18 cellular contexts compared by ENCODE assay signal in the genomic region with DNA sequence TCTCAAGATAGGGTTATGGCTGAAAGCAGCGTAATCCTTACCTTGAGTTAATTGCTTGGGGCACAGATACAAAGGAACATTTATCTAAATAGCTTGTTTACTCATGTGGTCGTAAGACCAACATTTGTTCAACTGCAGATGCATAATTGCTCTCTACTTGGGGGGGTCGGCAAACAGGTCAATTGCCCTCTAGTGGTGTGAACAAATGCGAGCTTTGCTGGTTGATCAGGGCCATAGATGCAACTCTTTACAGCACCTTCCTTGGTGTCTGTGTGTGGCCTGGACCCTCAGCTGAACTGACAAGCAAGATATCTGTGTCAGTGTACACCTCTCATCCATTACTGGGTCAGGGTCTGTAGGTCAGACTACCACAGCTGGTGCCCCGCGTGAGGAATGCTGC. TPM values are rescaled to one million over a fixed set of nuclear protein-coding genes. Genes with fewer than 3 reads are reported as not detected.
DNase-seq lines count a peak whose midpoint lies in the region; ATAC-seq and TF ChIP-seq lines count a peak whose summit lies in the region.
"Had no signal": no experiment of that assay in that cellular context is flagged by ENCODE, and none has a peak within 500 bp of the region (broad histone marks: within the 10 kb centered on the region; RNA-seq: fewer than 3 reads in every experiment).

No MANE protein-coding gene starts in this region.

- H3K36me3 ChIP-seq in cardiac muscle cell (no peaks in the 10 kb centered on the region), OCI-LY1 (ENCODE audit: insufficient read depth, low read length) (no peaks in the 10 kb centered on the region), transverse colon (no peaks in the 10 kb centered on the region)
- H3K36me3 ChIP-seq: pancreas had no signal

- no peak overlapping the region for H3K4me3 Mint-ChIP-seq in stimulated activated naive B cell treated with anti-CD40 and anti-IgM and Interleukin-4, amounts not matched to agents 10 μg/mL and 1 μg/mL and 100 μg/mL, for 72 hours
- H3K4me3 Mint-ChIP-seq in effector memory CD8-positive, alpha-beta T cell = no peak overlapping the region
- H3K4me3 Mint-ChIP-seq: activated CD8-positive, alpha-beta T cell treated with anti-CD3 and anti-CD28 coated beads for 36 hours had no signal

- H3K4me2 ChIP-seq in OCI-LY1 (ENCODE audit: low read length) = no peak overlapping the region
- H3K4me2 ChIP-seq: A549 had no signal

- H3K27me3 Mint-ChIP-seq in stimulated activated naive B cell treated with anti-CD40 and anti-IgM and Interleukin-4, amounts not matched to agents 10 μg/mL and 1 μg/mL and 100 μg/mL, for 72 hours = no peaks in the 10 kb centered on the region
- peaks cover 48 to 86% of the 10 kb centered on the region in 2 donors for H3K27me3 Mint-ChIP-seq in effector memory CD8-positive, alpha-beta T cell

- H3K4me1 ChIP-seq in cardiac muscle cell (ENCODE audit: low read depth) (no peaks in the 10 kb centered on the region), OCI-LY1 (ENCODE audit: insufficient read depth, low read length, severe bottlenecking) (no peaks in the 10 kb centered on the region), transverse colon (no peaks in the 10 kb centered on the region)
- H3K4me1 ChIP-seq: A549, pancreas had no signal

- peak overlapping the region; percentile 60 for H3K27ac Mint-ChIP-seq in stimulated activated naive B cell treated with anti-CD40 and anti-IgM and Interleukin-4, amounts not matched to agents 10 μg/mL and 1 μg/mL and 100 μg/mL, for 72 hours
- no peak overlapping the region for H3K27ac Mint-ChIP-seq in effector memory CD8-positive, alpha-beta T cell
- H3K27ac Mint-ChIP-seq: activated CD8-positive, alpha-beta T cell treated with anti-CD3 and anti-CD28 coated beads for 36 hours had no signal

- no peaks in the 10 kb centered on the region for H3F3A ChIP-seq in OCI-LY1 (ENCODE audit: insufficient read depth, low read length)

- no peak for TF ChIP-seq POLR2A in transverse colon (IDR thresholded peaks at IDR 0.05)

- WGBS in transverse colon (ENCODE audit: low coverage in 1 of 2), 2 donors = 47 to 48% methylated on average over 3 to 6 of the region's 6 CpGs

- peaks cover 22 to 24% of the 10 kb centered on the region in 2 donors for H3K4me1 Mint-ChIP-seq in stimulated activated naive B cell treated with anti-CD40 and anti-IgM and Interleukin-4, amounts not matched to agents 10 μg/mL and 1 μg/mL and 100 μg/mL, for 72 hours
- H3K4me1 Mint-ChIP-seq in effector memory CD8-positive, alpha-beta T cell (ENCODE audit: low read depth in 2 of 2) = no peaks in the 10 kb centered on the region

- no peaks in the 10 kb centered on the region for H3K9me2 ChIP-seq in OCI-LY1 (ENCODE audit: low read depth, low read length)

- TF ChIP-seq CTCF in cardiac muscle cell (IDR thresholded peaks at IDR 0.05; ENCODE audit: low read depth, low read length) (peak; percentile 24), OCI-LY1 (IDR thresholded peaks at IDR 0.05; ENCODE audit: low read length) (peak; percentile 49), epithelial cell of proximal tubule (conservative IDR thresholded peaks at IDR 0.05; ENCODE audit: low read depth, low read length) (peak; percentile 42), transverse colon (IDR thresholded peaks at IDR 0.05) (no peak)

- H2AFZ ChIP-seq in OCI-LY1 (ENCODE audit: low read length) = no peak overlapping the region

- no peaks in the 10 kb centered on the region for H3K79me2 ChIP-seq in OCI-LY1 (ENCODE audit: insufficient read depth, low read length)

- H3K4me3 ChIP-seq in cardiac muscle cell (no peak overlapping the region), OCI-LY1 (ENCODE audit: low read depth, low read length, poor library complexity, severe bottlenecking) (no peak overlapping the region), epithelial cell of proximal tubule (ENCODE audit: low read depth, low read length) (no peak overlapping the region), transverse colon (no peak overlapping the region)
- H3K4me3 ChIP-seq: A549, pancreas had no signal

- H3K9me3 Mint-ChIP-seq in stimulated activated naive B cell treated with anti-CD40 and anti-IgM and Interleukin-4, amounts not matched to agents 10 μg/mL and 1 μg/mL and 100 μg/mL, for 72 hours = peaks cover 0 to 5% of the 10 kb centered on the region in 2 donors
- no peaks in the 10 kb centered on the region for H3K9me3 Mint-ChIP-seq in effector memory CD8-positive, alpha-beta T cell
- H3K9me3 Mint-ChIP-seq: activated CD8-positive, alpha-beta T cell treated with anti-CD3 and anti-CD28 coated beads for 36 hours had no signal

- no peaks in the 10 kb centered on the region for H4K20me1 ChIP-seq in OCI-LY1 (ENCODE audit: insufficient read depth, low read length)

- H3K9ac ChIP-seq in OCI-LY1 (ENCODE audit: low read length) = no peak overlapping the region

- ATAC-seq in left cardiac atrium (no peak), HG03039 (IDR thresholded peaks at IDR 0.05; ENCODE audit: unreplicated experiment) (no peak)
- no peak for ATAC-seq in stimulated activated naive B cell treated with anti-CD40 and anti-IgM and Interleukin-4, amounts not matched to agents 10 μg/mL and 1 μg/mL and 100 μg/mL, for 72 hours (replicated peaks)
- no peak for ATAC-seq in effector memory CD8-positive, alpha-beta T cell (replicated peaks)
- ATAC-seq: A549; activated CD8-positive, alpha-beta T cell treated with anti-CD3 and anti-CD28 coated beads for 36 hours had no signal

- H3K27me3 ChIP-seq in cardiac muscle cell = no peaks in the 10 kb centered on the region
- H3K27me3 ChIP-seq in OCI-LY1 (ENCODE audit: insufficient read depth, low read length) = no peaks in the 10 kb centered on the region
- peaks cover 25% of the 10 kb centered on the region for H3K27me3 ChIP-seq in transverse colon
- H3K27me3 ChIP-seq: pancreas had no signal

- H3K27ac ChIP-seq in cardiac muscle cell (no peak overlapping the region), OCI-LY1 (ENCODE audit: low read depth, low read length, poor library complexity, severe bottlenecking) (no peak overlapping the region), transverse colon (no peak overlapping the region)
- H3K27ac ChIP-seq: A549, epithelial cell of prostate, pancreas had no signal

- no peak for DNase-seq in cardiac muscle cell (ENCODE audit: low read depth in 1 of 2, low spot score in 1 of 2)
- no peak for DNase-seq in left cardiac atrium
- DNase-seq in epithelial cell of proximal tubule (ENCODE audit: low read depth) = no peak
- no peak for DNase-seq in stimulated activated naive B cell treated with anti-CD40 and anti-IgM and Interleukin-4, amounts not matched to agents 10 μg/mL and 1 μg/mL and 100 μg/mL, for 72 hours
- no peak for DNase-seq in transverse colon
- no peak for DNase-seq in effector memory CD8-positive, alpha-beta T cell
- DNase-seq: activated CD8-positive, alpha-beta T cell treated with anti-CD3 and anti-CD28 coated beads for 36 hours; activated gamma-delta T cell treated with Interleukin-2 at 50 U/mL for 16 hours; Caco-2; NCI-H1092 treated with DMSO at 0.1 percent for 48 hours; pancreas; trophoblast cell had no signal

- H3K36me3 Mint-ChIP-seq in stimulated activated naive B cell treated with anti-CD40 and anti-IgM and Interleukin-4, amounts not matched to agents 10 μg/mL and 1 μg/mL and 100 μg/mL, for 72 hours = no peaks in the 10 kb centered on the region
- no peaks in the 10 kb centered on the region for H3K36me3 Mint-ChIP-seq in effector memory CD8-positive, alpha-beta T cell (ENCODE audit: insufficient read depth)

- intact Hi-C loops in left cardiac atrium (cut with DNase I) = no loop called here
- intact Hi-C loops in transverse colon (cut with DNase I; ENCODE audit: low total_unique reads) = no loop called here

- in situ Hi-C loops in transverse colon (cut with MboI; ENCODE audit: low pct_ligation_motif_present in 1 of 4, low pct_unique_long_range_greater_than_20kb in 1 of 4, low sequenced_read_pairs in 3 of 4) = no loop called here

- H3K9me3 ChIP-seq in cardiac muscle cell (ENCODE audit: low read depth) = no peaks in the 10 kb centered on the region
- H3K9me3 ChIP-seq in OCI-LY1 (ENCODE audit: low read length) = no peaks in the 10 kb centered on the region
- H3K9me3 ChIP-seq in transverse colon = no peaks in the 10 kb centered on the region
- H3K9me3 ChIP-seq: A549, pancreas had no signal

- no peak for TF ChIP-seq EP300 in transverse colon (IDR thresholded peaks at IDR 0.05; ENCODE audit: low read depth)

RNA-seq across cellular contexts. Expression of gene HLA-DPA1, which starts 24.1 kb away (rescaled TPM):
- total RNA-seq in cardiac muscle cell = 0.21 and 1.1 TPM in 2 replicates
- 1.2 and 1.9 TPM in 2 replicates for polyA plus RNA-seq in cardiac muscle cell
- 10 to 100 TPM; 50.5 to 54.1 TPM for total RNA-seq in left cardiac atrium
- total RNA-seq in epithelial cell of proximal tubule = 6.8 and 7.1 TPM in 2 replicates
- total RNA-seq in transverse colon = 10 to 100 TPM in 3 of 4 donors, 1 to 10 TPM in 1; 2.2 to 77.8 (median 28.7) TPM
- total RNA-seq: Caco-2, NCI-H460 had no signal

RNA-seq across cellular contexts. Expression of gene HLA-DPB1, which starts 26.5 kb away (rescaled TPM):
- 14.3 and 26.1 TPM in 2 replicates for total RNA-seq in cardiac muscle cell
- 8.6 and 11.1 TPM in 2 replicates for polyA plus RNA-seq in cardiac muscle cell
- 10 to 100 TPM; 47.8 to 53.8 TPM for total RNA-seq in left cardiac atrium
- 49.4 and 52.3 TPM in 2 replicates for total RNA-seq in epithelial cell of proximal tubule
- total RNA-seq in transverse colon = 10 to 100 TPM in 3 of 4 donors, 1 to 10 TPM in 1; 10.0 to 68.0 (median 40.4) TPM
- total RNA-seq: Caco-2, NCI-H460 had no signal
- polyA plus RNA-seq: A549 had no signal

RNA-seq across cellular contexts. Expression of gene HLA-DOA, which starts 39.9 kb away (rescaled TPM):
- total RNA-seq in cardiac muscle cell = 0.25 and 0.74 TPM in 2 replicates
- 0.57 TPM in 1 of 2 replicates, not detected in the other for polyA plus RNA-seq in cardiac muscle cell
- 1 to 10 TPM; 1.8 to 3.0 TPM for total RNA-seq in left cardiac atrium
- 1.6 TPM in 1 of 2 replicates, not detected in the other for total RNA-seq in epithelial cell of proximal tubule
- 1 to 10 TPM in 3 of 4 donors, under 1 TPM in 1; 0.82 to 7.9 (median 2.6) TPM for total RNA-seq in transverse colon
- total RNA-seq: bronchial epithelial cell, Caco-2, NCI-H460 had no signal

Comparison
In these comparisons a context has a peak if more than half of its experiments do, and no peak if none do; other contexts are left out.
1. CTCF ChIP-seq: peak in cardiac muscle cell (single experiment), OCI-LY1 (single experiment) and epithelial cell of proximal tubule (single experiment); none in transverse colon (0 of 5).